ENCODE assay signal across 29 cellular contexts in genomic region chr6:14412026-14412425, GRCh38.
"Had no signal": no experiment of that assay in that cellular context is flagged by ENCODE, and none has a peak within 500 bp of the region (broad histone marks: within the 10 kb centered on the region; RNA-seq: fewer than 3 reads in every experiment).

No MANE protein-coding gene starts in this region.

- ATAC-seq: activated CD8-positive, alpha-beta memory T cell treated with anti-CD3 and anti-CD28 coated beads, Interleukin-2, amount 10 ng/mL, durations not matched to agents 7 days and 5 days; activated naive CD4-positive, alpha-beta T cell treated with anti-CD3 and anti-CD28 coated beads, Interleukin-2, amount 50 U/mL, for 72 hours; activated naive CD8-positive, alpha-beta T cell treated with anti-CD3 and anti-CD28 coated beads, Interleukin-2, amount 50 U/mL, for 24 hours; Panc1; T-helper 17 cell; WTC11 had no signal

- H3K4me1 Mint-ChIP-seq: activated CD4-positive, alpha-beta T cell treated with anti-CD3 and anti-CD28 coated beads, Interleukin-2, amount 10 ng/mL, durations not matched to agents 24 days and 14 days; activated CD8-positive, alpha-beta memory T cell treated with anti-CD3 and anti-CD28 coated beads, Interleukin-2, amount 10 ng/mL, durations not matched to agents 7 days and 5 days; activated naive CD8-positive, alpha-beta T cell treated with anti-CD3 and anti-CD28 coated beads, Interleukin-2, amount 50 U/mL, for 24 hours had no signal

- H3K36me3 ChIP-seq: ascending aorta, brain microvascular endothelial cell, cardiac muscle cell, SJSA1 had no signal

- H3K9me3 ChIP-seq: ascending aorta, SJSA1 had no signal

- DNase-seq: activated CD4-positive, alpha-beta T cell treated with anti-CD3 and anti-CD28 coated beads, Interleukin-2, amount 10 ng/mL, durations not matched to agents 24 days and 14 days; activated CD4-positive, alpha-beta T cell treated with anti-CD3 and anti-CD28 coated beads, Interleukin-2, amount 50 U/mL, for 48 hours; activated CD4-positive, CD25-positive, alpha-beta regulatory T cell treated with anti-CD3 and anti-CD28 coated beads, Interleukin-2, amount 50 U/mL, for 72 hours; activated CD8-positive, alpha-beta memory T cell treated with anti-CD3 and anti-CD28 coated beads, Interleukin-2, amount 10 ng/mL, durations not matched to agents 7 days and 5 days; activated effector memory CD4-positive, alpha-beta T cell treated with anti-CD3 and anti-CD28 coated beads, Interleukin-2, amount 50 U/mL, for 16 hours; activated naive CD4-positive, alpha-beta T cell treated with Interleukin-2 at 50 U/mL for 16 hours; activated naive CD8-positive, alpha-beta T cell treated with anti-CD3 and anti-CD28 coated beads, Interleukin-2, amount 50 U/mL, for 24 hours; activated T-cell treated with anti-CD3 and anti-CD28 coated beads, Interleukin-2, amount 50 U/mL, for 24 hours; amniotic stem cell; brain microvascular endothelial cell; Kasumi-1; NCI-H1048; NCI-H146; NCI-H187 treated with DMSO at 0.1 percent for 48 hours; NCI-H2107; NCI-H2171 treated with DMSO at 0.1 percent for 48 hours; NCI-H226; NCI-H510A; NCI-H526 treated with DMSO at 0.1 percent for 48 hours; SHP77; T-helper 17 cell; T-helper 9 cell had no signal

- H3K36me3 Mint-ChIP-seq: activated CD8-positive, alpha-beta memory T cell treated with anti-CD3 and anti-CD28 coated beads, Interleukin-2, amount 10 ng/mL, durations not matched to agents 7 days and 5 days; activated naive CD4-positive, alpha-beta T cell treated with anti-CD3 and anti-CD28 coated beads, Interleukin-2, amount 50 U/mL, for 72 hours; WTC11 had no signal

- H3K9me3 Mint-ChIP-seq: activated naive CD4-positive, alpha-beta T cell treated with anti-CD3 and anti-CD28 coated beads, Interleukin-2, amount 50 U/mL, for 72 hours; activated naive CD8-positive, alpha-beta T cell treated with anti-CD3 and anti-CD28 coated beads, Interleukin-2, amount 50 U/mL, for 24 hours; activated T-cell treated with anti-CD3 and anti-CD28 coated beads, Interleukin-2, amount 50 U/mL, for 24 hours had no signal

- H3K4me1 ChIP-seq: ascending aorta, SJSA1 had no signal

- H3K4me3 Mint-ChIP-seq: activated CD4-positive, alpha-beta T cell treated with anti-CD3 and anti-CD28 coated beads, Interleukin-2, amount 10 ng/mL, durations not matched to agents 24 days and 14 days; activated CD8-positive, alpha-beta memory T cell treated with anti-CD3 and anti-CD28 coated beads, Interleukin-2, amount 10 ng/mL, durations not matched to agents 7 days and 5 days; activated naive CD8-positive, alpha-beta T cell treated with anti-CD3 and anti-CD28 coated beads, Interleukin-2, amount 50 U/mL, for 24 hours; activated T-cell treated with anti-CD3 and anti-CD28 coated beads, Interleukin-2, amount 50 U/mL, for 24 hours; T-helper 17 cell; WTC11 had no signal

- H3K27ac Mint-ChIP-seq: activated CD4-positive, alpha-beta T cell treated with anti-CD3 and anti-CD28 coated beads, Interleukin-2, amount 10 ng/mL, durations not matched to agents 24 days and 14 days; activated CD8-positive, alpha-beta memory T cell treated with anti-CD3 and anti-CD28 coated beads, Interleukin-2, amount 10 ng/mL, durations not matched to agents 7 days and 5 days; activated naive CD4-positive, alpha-beta T cell treated with anti-CD3 and anti-CD28 coated beads, Interleukin-2, amount 50 U/mL, for 72 hours; activated naive CD8-positive, alpha-beta T cell treated with anti-CD3 and anti-CD28 coated beads, Interleukin-2, amount 50 U/mL, for 24 hours; activated T-cell treated with anti-CD3 and anti-CD28 coated beads, Interleukin-2, amount 50 U/mL, for 24 hours; T-helper 17 cell; WTC11 had no signal

- H3K27me3 ChIP-seq: ascending aorta, brain microvascular endothelial cell, cardiac muscle cell, SJSA1 had no signal

- H3K27ac ChIP-seq: ascending aorta, brain microvascular endothelial cell, cardiac muscle cell, RWPE1, SJSA1 had no signal

- H3K4me3 ChIP-seq: ascending aorta, cardiac muscle cell, SJSA1 had no signal

- H3K27me3 Mint-ChIP-seq: activated CD8-positive, alpha-beta memory T cell treated with anti-CD3 and anti-CD28 coated beads, Interleukin-2, amount 10 ng/mL, durations not matched to agents 7 days and 5 days; activated T-cell treated with anti-CD3 and anti-CD28 coated beads, Interleukin-2, amount 50 U/mL, for 24 hours had no signal
